Comparison of ENCODE assay signal across 11 cellular contexts in genomic region chrX:135437867-135438733, GRCh38. TPM values are rescaled to one million over a fixed set of nuclear protein-coding genes. Genes with fewer than 3 reads are reported as not detected.
DNase-seq lines count a peak whose midpoint lies in the region; TF ChIP-seq lines count a peak whose summit lies in the region.
"Had no signal": no experiment of that assay in that cellular context is flagged by ENCODE, and none has a peak within 500 bp of the region (broad histone marks: within the 10 kb centered on the region; RNA-seq: fewer than 3 reads in every experiment).

No MANE protein-coding gene starts in this region.

- no peak overlapping the region for H3K27ac ChIP-seq in mesendoderm (ENCODE audit: low read depth, low read length)
- H3K27ac ChIP-seq: gastroesophageal sphincter, GM23248 had no signal

- H2BK15ac ChIP-seq in mesendoderm (replicated peaks; ENCODE audit: low read depth), result no peak overlapping the region

- H3K56ac ChIP-seq in mesendoderm (ENCODE audit: low read length), result no peak overlapping the region

- no peak overlapping the region for H3K4ac ChIP-seq in mesendoderm (ENCODE audit: low read depth, low read length)

- no peaks in the 10 kb centered on the region for H3K79me2 ChIP-seq in mesendoderm (ENCODE audit: control insufficient read depth, insufficient read depth, low read length)

- no peaks in the 10 kb centered on the region for H3K79me1 ChIP-seq in mesendoderm (ENCODE audit: low read length)

- H3K36me3 ChIP-seq in mesendoderm (ENCODE audit: control insufficient read depth, insufficient read depth, low read length), result no peaks in the 10 kb centered on the region
- H3K36me3 ChIP-seq: gastroesophageal sphincter had no signal

- H4K5ac ChIP-seq in mesendoderm (ENCODE audit: low read length), result no peak overlapping the region

- no peaks in the 10 kb centered on the region for H3K4me1 ChIP-seq in mesendoderm (ENCODE audit: control insufficient read depth, low read depth, low read length)
- H3K4me1 ChIP-seq: gastroesophageal sphincter had no signal

- no peak overlapping the region for H3K23ac ChIP-seq in mesendoderm (ENCODE audit: low read length)

- H2AK5ac ChIP-seq in mesendoderm (ENCODE audit: low read length), result no peak overlapping the region

- TF ChIP-seq CTCF in GM10266 (IDR thresholded peaks at IDR 0.05; ENCODE audit: control insufficient read depth, insufficient read depth, low read depth, missing control alignments), result no peak

- WGBS in mesendoderm (ENCODE audit: extremely low coverage, insufficient coverage, low lambda C conversion rate), result no CpG with 5 or more reads among the region's 28 CpGs

- no peaks in the 10 kb centered on the region for H3K27me3 ChIP-seq in mesendoderm (ENCODE audit: insufficient read depth, low read length, poor library complexity)
- H3K27me3 ChIP-seq: gastroesophageal sphincter had no signal

- H2BK5ac ChIP-seq in mesendoderm (ENCODE audit: low read length), result no peak overlapping the region

- H2BK120ac ChIP-seq in mesendoderm (ENCODE audit: low read depth, low read length), result no peak overlapping the region

- no peak overlapping the region for H3K18ac ChIP-seq in mesendoderm (ENCODE audit: low read length)

- H3K4me3 ChIP-seq in mesendoderm (ENCODE audit: low read length), result no peak overlapping the region
- H3K4me3 ChIP-seq: gastroesophageal sphincter, GM23248 had no signal

- no peak overlapping the region for H3K4me2 ChIP-seq in mesendoderm (ENCODE audit: low read length)

- H4K8ac ChIP-seq in mesendoderm (ENCODE audit: low read depth, low read length), result no peak overlapping the region

- DNase-seq in GDM1 (lab: John Stamatoyannopoulos, UW) (peak; percentile 1), HT-29 (ENCODE audit: low spot score) (peak; percentile 50), SHP77 (lab: John Stamatoyannopoulos, UW) (peak; percentile 16 to 24), mesendoderm (peak; percentile 11), GM10266 (ENCODE audit: extremely low spot score) (no peak)
- no peak for DNase-seq in stimulated activated CD4-positive, alpha-beta T cell treated with anti-CD3 and anti-CD28 coated beads, Interleukin-15, amount 100 ng/mL, for 24 hours
- DNase-seq in activated effector memory CD4-positive, alpha-beta T cell treated with anti-CD3 and anti-CD28 coated beads, Interleukin-2, amount 50 U/mL, for 16 hours, result no peak
- DNase-seq: activated naive CD4-positive, alpha-beta T cell treated with Interleukin-2 at 50 U/mL for 16 hours; CD8-positive, alpha-beta T cell; GM23248 had no signal

- no peak overlapping the region for H3K9ac ChIP-seq in mesendoderm (ENCODE audit: low read length)
- H3K9ac ChIP-seq: GM23248 had no signal

RNA-seq across cellular contexts. Expression of gene SMIM10L2A, which starts 16.4 kb away (rescaled TPM):
- 0.03 and 0.08 TPM in 2 replicates for total RNA-seq in HT-29 (2014; rRNA removed; shearing (Covaris generic))
- 0.41 TPM for polyA plus RNA-seq in mesendoderm (2013, experiment 1 of 2)
- 0.41 TPM for polyA plus RNA-seq in mesendoderm (2013, experiment 2 of 2)
- total RNA-seq: GM23248 had no signal
- polyA plus RNA-seq: GM23248 had no signal

Comparison
In these comparisons a context has a peak if more than half of its experiments do, and no peak if none do; other contexts are left out.
1. DNase-seq: peak in GDM1 (single experiment), HT-29 (single experiment), SHP77 (2 of 2) and mesendoderm (single experiment); none in stimulated activated CD4-positive, alpha-beta T cell treated with anti-CD3 and anti-CD28 coated beads, Interleukin-15, amount 100 ng/mL, for 24 hours (single experiment), GM10266 (single experiment) and activated effector memory CD4-positive, alpha-beta T cell treated with anti-CD3 and anti-CD28 coated beads, Interleukin-2, amount 50 U/mL, for 16 hours (single experiment).